Comparison of ENCODE assay signal across 1 cellular context in genomic region chr16:8867483-8868271, GRCh38.
A peak's percentile ranks its signal among the peaks of the same experiment; 100 is the strongest.
TF ChIP-seq lines count a peak whose summit lies in the region.

No MANE protein-coding gene starts in this region.

TF ChIP-seq in HepG2, 621 proteins besides CTCF, POLR2A, EP300 and RAD21 (continued from another document and continues in another):
- TF ChIP-seq, protein P1, sequence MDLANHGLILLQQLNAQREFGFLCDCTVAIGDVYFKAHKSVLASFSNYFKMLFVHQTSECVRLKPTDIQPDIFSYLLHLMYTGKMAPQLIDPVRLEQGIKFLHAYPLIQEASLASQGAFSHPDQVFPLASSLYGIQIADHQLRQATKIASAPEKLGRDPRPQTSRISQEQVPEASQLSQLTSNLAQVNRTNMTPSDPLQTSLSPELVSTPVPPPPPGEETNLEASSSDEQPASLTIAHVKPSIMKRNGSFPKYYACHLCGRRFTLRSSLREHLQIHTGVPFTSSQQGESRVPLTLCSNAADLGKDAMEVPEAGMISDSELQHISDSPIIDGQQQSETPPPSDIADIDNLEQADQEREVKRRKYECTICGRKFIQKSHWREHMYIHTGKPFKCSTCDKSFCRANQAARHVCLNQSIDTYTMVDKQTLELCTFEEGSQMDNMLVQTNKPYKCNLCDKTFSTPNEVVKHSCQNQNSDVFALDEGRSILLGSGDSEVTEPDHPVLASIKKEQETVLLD (CRISPR knock-in tag; IDR thresholded peaks at IDR 0.05; ENCODE audit: low read depth), result no peak
- TF ChIP-seq SALL1 (CRISPR knock-in tag; IDR thresholded peaks at IDR 0.05) (peak; percentile 21), ZBTB7B (CRISPR knock-in tag; IDR thresholded peaks at IDR 0.05) (no peak), RXRB (CRISPR knock-in tag; IDR thresholded peaks at IDR 0.05; ENCODE audit: borderline replicate concordance) (no peak), IKZF5 (CRISPR knock-in tag; IDR thresholded peaks at IDR 0.05) (peak; percentile 27; the same call in 1 of the 2 replicates), ZBTB10 (CRISPR knock-in tag; IDR thresholded peaks at IDR 0.05; ENCODE audit: borderline replicate concordance) (0 out of 2 replicates have a peak, but pooled peaks have one; percentile 17), ZNF460 (CRISPR knock-in tag; IDR thresholded peaks at IDR 0.05; ENCODE audit: borderline replicate concordance) (no peak), ZNF772 (CRISPR knock-in tag; IDR thresholded peaks at IDR 0.05) (peak; percentile 47; the same call in 1 of the 2 replicates), ZNF547 (CRISPR knock-in tag; IDR thresholded peaks at IDR 0.05) (no peak), ZNF296 (CRISPR knock-in tag; conservative IDR thresholded peaks at IDR 0.05) (peak; percentile 80; the same call in 1 of the 2 replicates), SRY (CRISPR knock-in tag; IDR thresholded peaks at IDR 0.05) (peak; percentile 61; the same call in 1 of the 2 replicates), KLF12 (CRISPR knock-in tag; IDR thresholded peaks at IDR 0.05; ENCODE audit: borderline replicate concordance) (0 out of 2 replicates have a peak, but pooled peaks have one; percentile 12), ZNF678 (CRISPR knock-in tag; IDR thresholded peaks at IDR 0.05) (peak; percentile 12; the same call in 1 of the 2 replicates), HNRNPH1 (optimal IDR thresholded peaks at IDR 0.05; ENCODE audit: low read depth, low read length) (peak; percentile 14), ZNF644 (CRISPR knock-in tag; IDR thresholded peaks at IDR 0.05; ENCODE audit: low read depth) (0 out of 2 replicates have a peak, but pooled peaks have one; percentile 28), ZNF777 (CRISPR knock-in tag; IDR thresholded peaks at IDR 0.05) (peak; percentile 55), CBFB (CRISPR knock-in tag; IDR thresholded peaks at IDR 0.05) (peak; percentile 53; the same call in 1 of the 2 replicates), KDM5A (IDR thresholded peaks at IDR 0.05; ENCODE audit: borderline replicate concordance, low read length) (peak; percentile 72; the same call in 1 of the 2 replicates), ZNF280D (CRISPR knock-in tag; IDR thresholded peaks at IDR 0.05) (peak; percentile 83; the same call in 1 of the 2 replicates), RFXANK (CRISPR knock-in tag; IDR thresholded peaks at IDR 0.05) (no peak; the same call in 1 of the 2 replicates), PCBP2 (optimal IDR thresholded peaks at IDR 0.05; ENCODE audit: low read depth, low read length, poor library complexity, severe bottlenecking) (no peak), TGIF2 (CRISPR knock-in tag; IDR thresholded peaks at IDR 0.05) (peak; percentile 3; the same call in 1 of the 2 replicates), ZNF431 (CRISPR knock-in tag; IDR thresholded peaks at IDR 0.05; ENCODE audit: borderline replicate concordance, low read depth) (0 out of 2 replicates have a peak, but pooled peaks have one; percentile 70), FOXC1 (CRISPR knock-in tag; IDR thresholded peaks at IDR 0.05; ENCODE audit: borderline replicate concordance) (0 out of 2 replicates have a peak, but pooled peaks have one; percentile 5), BHLHE40 (IDR thresholded peaks at IDR 0.05; ENCODE audit: low read length) (no peak; the same call in 1 of the 2 replicates), ZNF232 (CRISPR knock-in tag; IDR thresholded peaks at IDR 0.05; ENCODE audit: borderline replicate concordance) (peak; percentile 10), ZBTB21 (CRISPR knock-in tag; IDR thresholded peaks at IDR 0.05) (no peak), XBP1 (CRISPR knock-in tag; IDR thresholded peaks at IDR 0.05) (no peak), SPEN (CRISPR knock-in tag; IDR thresholded peaks at IDR 0.05; ENCODE audit: low read depth) (no peak)
- TF ChIP-seq, protein P2, sequence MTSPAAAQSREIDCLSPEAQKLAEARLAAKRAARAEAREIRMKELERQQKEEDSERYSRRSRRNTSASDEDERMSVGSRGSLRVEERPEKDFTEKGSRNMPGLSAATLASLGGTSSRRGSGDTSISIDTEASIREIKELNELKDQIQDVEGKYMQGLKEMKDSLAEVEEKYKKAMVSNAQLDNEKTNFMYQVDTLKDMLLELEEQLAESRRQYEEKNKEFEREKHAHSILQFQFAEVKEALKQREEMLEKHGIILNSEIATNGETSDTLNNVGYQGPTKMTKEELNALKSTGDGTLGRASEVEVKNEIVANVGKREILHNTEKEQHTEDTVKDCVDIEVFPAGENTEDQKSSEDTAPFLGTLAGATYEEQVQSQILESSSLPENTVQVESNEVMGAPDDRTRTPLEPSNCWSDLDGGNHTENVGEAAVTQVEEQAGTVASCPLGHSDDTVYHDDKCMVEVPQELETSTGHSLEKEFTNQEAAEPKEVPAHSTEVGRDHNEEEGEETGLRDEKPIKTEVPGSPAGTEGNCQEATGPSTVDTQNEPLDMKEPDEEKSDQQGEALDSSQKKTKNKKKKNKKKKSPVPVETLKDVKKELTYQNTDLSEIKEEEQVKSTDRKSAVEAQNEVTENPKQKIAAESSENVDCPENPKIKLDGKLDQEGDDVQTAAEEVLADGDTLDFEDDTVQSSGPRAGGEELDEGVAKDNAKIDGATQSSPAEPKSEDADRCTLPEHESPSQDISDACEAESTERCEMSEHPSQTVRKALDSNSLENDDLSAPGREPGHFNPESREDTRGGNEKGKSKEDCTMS (CRISPR knock-in tag; conservative IDR thresholded peaks at IDR 0.05), result no peak
- TF ChIP-seq, protein P3, sequence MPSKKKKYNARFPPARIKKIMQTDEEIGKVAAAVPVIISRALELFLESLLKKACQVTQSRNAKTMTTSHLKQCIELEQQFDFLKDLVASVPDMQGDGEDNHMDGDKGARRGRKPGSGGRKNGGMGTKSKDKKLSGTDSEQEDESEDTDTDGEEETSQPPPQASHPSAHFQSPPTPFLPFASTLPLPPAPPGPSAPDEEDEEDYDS (CRISPR knock-in tag; IDR thresholded peaks at IDR 0.05), result no peak; the same call in 1 of the 2 replicates
- TF ChIP-seq, protein P4, sequence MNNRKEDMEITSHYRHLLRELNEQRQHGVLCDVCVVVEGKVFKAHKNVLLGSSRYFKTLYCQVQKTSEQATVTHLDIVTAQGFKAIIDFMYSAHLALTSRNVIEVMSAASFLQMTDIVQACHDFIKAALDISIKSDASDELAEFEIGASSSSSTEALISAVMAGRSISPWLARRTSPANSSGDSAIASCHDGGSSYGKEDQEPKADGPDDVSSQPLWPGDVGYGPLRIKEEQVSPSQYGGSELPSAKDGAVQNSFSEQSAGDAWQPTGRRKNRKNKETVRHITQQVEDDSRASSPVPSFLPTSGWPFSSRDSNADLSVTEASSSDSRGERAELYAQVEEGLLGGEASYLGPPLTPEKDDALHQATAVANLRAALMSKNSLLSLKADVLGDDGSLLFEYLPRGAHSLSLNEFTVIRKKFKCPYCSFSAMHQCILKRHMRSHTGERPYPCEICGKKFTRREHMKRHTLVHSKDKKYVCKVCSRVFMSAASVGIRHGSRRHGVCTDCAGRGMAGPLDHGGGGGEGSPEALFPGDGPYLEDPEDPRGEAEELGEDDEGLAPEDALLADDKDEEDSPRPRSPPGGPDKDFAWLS (CRISPR knock-in tag; IDR thresholded peaks at IDR 0.05; ENCODE audit: borderline replicate concordance), result 0 out of 2 replicates have a peak, but pooled peaks have one; percentile 18
- TF ChIP-seq, protein P5, sequence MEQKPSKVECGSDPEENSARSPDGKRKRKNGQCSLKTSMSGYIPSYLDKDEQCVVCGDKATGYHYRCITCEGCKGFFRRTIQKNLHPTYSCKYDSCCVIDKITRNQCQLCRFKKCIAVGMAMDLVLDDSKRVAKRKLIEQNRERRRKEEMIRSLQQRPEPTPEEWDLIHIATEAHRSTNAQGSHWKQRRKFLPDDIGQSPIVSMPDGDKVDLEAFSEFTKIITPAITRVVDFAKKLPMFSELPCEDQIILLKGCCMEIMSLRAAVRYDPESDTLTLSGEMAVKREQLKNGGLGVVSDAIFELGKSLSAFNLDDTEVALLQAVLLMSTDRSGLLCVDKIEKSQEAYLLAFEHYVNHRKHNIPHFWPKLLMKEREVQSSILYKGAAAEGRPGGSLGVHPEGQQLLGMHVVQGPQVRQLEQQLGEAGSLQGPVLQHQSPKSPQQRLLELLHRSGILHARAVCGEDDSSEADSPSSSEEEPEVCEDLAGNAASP (CRISPR knock-in tag; IDR thresholded peaks at IDR 0.05; ENCODE audit: borderline replicate concordance), result peak; percentile 10; the same call in 1 of the 2 replicates
- TF ChIP-seq, protein P6, sequence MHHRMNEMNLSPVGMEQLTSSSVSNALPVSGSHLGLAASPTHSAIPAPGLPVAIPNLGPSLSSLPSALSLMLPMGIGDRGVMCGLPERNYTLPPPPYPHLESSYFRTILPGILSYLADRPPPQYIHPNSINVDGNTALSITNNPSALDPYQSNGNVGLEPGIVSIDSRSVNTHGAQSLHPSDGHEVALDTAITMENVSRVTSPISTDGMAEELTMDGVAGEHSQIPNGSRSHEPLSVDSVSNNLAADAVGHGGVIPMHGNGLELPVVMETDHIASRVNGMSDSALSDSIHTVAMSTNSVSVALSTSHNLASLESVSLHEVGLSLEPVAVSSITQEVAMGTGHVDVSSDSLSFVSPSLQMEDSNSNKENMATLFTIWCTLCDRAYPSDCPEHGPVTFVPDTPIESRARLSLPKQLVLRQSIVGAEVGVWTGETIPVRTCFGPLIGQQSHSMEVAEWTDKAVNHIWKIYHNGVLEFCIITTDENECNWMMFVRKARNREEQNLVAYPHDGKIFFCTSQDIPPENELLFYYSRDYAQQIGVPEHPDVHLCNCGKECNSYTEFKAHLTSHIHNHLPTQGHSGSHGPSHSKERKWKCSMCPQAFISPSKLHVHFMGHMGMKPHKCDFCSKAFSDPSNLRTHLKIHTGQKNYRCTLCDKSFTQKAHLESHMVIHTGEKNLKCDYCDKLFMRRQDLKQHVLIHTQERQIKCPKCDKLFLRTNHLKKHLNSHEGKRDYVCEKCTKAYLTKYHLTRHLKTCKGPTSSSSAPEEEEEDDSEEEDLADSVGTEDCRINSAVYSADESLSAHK (CRISPR knock-in tag; IDR thresholded peaks at IDR 0.05; ENCODE audit: borderline replicate concordance), result 0 out of 2 replicates have a peak, but pooled peaks have one; percentile 65
- TF ChIP-seq, protein P7, sequence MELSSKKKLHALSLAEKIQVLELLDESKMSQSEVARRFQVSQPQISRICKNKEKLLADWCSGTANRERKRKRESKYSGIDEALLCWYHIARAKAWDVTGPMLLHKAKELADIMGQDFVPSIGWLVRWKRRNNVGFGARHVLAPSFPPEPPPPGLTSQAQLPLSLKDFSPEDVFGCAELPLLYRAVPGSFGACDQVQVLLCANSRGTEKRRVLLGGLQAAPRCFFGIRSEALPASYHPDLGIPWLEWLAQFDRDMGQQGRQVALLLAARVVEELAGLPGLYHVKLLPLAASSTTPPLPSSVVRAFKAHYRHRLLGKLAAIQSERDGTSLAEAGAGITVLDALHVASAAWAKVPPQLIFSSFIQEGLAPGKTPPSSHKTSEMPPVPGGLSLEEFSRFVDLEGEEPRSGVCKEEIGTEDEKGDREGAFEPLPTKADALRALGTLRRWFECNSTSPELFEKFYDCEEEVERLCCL (CRISPR knock-in tag; IDR thresholded peaks at IDR 0.05; ENCODE audit: borderline replicate concordance), result 0 out of 2 replicates have a peak, but pooled peaks have one; percentile 27
- TF ChIP-seq, protein P8, sequence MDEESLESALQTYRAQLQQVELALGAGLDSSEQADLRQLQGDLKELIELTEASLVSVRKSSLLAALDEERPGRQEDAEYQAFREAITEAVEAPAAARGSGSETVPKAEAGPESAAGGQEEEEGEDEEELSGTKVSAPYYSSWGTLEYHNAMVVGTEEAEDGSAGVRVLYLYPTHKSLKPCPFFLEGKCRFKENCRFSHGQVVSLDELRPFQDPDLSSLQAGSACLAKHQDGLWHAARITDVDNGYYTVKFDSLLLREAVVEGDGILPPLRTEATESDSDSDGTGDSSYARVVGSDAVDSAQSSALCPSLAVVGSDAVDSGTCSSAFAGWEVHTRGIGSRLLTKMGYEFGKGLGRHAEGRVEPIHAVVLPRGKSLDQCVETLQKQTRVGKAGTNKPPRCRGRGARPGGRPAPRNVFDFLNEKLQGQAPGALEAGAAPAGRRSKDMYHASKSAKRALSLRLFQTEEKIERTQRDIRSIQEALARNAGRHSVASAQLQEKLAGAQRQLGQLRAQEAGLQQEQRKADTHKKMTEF (CRISPR knock-in tag; IDR thresholded peaks at IDR 0.05), result 0 out of 2 replicates have a peak, but pooled peaks have one; percentile 37
